In the genomic region with DNA sequence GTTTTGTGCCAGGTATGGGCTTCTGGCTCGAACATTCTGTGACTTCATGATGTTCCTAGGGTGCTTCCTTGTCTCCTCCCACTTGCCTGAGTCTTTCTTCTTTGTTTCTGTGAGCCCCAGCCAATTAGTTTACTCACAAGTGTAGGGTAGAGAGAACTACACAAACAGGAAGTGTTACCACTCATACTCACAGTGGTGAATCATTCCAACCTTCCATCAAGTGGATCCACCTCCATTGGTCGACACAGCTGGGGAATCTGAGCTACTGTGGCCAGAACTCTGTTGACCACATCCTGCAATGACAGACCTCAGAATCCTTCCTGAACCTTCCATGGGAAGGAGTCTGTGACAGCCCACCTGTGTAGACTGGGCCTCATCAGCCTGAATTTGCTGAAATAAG, we compare ENCODE assay signal across 8 cellular contexts.
DNase-seq lines count a peak whose midpoint lies in the region; ATAC-seq lines count a peak whose summit lies in the region.

No MANE protein-coding gene starts in this region.

- H3K36me3 Mint-ChIP-seq in activated naive CD8-positive, alpha-beta T cell treated with anti-CD3 and anti-CD28 coated beads, Interleukin-2, amount 10 ng/mL, durations not matched to agents 7 days and 5 days = no peaks in the 10 kb centered on the region

- no peaks in the 10 kb centered on the region for H3K9me3 Mint-ChIP-seq in activated naive CD8-positive, alpha-beta T cell treated with anti-CD3 and anti-CD28 coated beads, Interleukin-2, amount 10 ng/mL, durations not matched to agents 7 days and 5 days

- peak overlapping the region; percentile 30 for H3K4me3 Mint-ChIP-seq in activated naive CD8-positive, alpha-beta T cell treated with anti-CD3 and anti-CD28 coated beads, Interleukin-2, amount 10 ng/mL, durations not matched to agents 7 days and 5 days

- DNase-seq in activated CD4-positive, CD25-positive, alpha-beta regulatory T cell (lab: John Stamatoyannopoulos, UW) = no peak
- peak; percentile 99 for DNase-seq in HT1080 (ENCODE audit: low read depth)
- peak; percentile 31 for DNase-seq in activated naive CD8-positive, alpha-beta T cell treated with anti-CD3 and anti-CD28 coated beads, Interleukin-2, amount 10 ng/mL, durations not matched to agents 7 days and 5 days
- DNase-seq in pulmonary artery endothelial cell (ENCODE audit: low read depth, low spot score) = peak; percentile 13
- no peak for DNase-seq in NCI-H2081 treated with DMSO at 0.1 percent for 48 hours (lab: John Stamatoyannopoulos, UW)
- no peak for DNase-seq in NCI-H1930 (lab: John Stamatoyannopoulos, UW)

- peaks cover 13% of the 10 kb centered on the region for H3K4me1 Mint-ChIP-seq in activated naive CD8-positive, alpha-beta T cell treated with anti-CD3 and anti-CD28 coated beads, Interleukin-2, amount 10 ng/mL, durations not matched to agents 7 days and 5 days

- ATAC-seq in activated CD4-positive, CD25-positive, alpha-beta regulatory T cell treated with anti-CD3 and anti-CD28 coated beads, Interleukin-2, amount 50 U/mL, for 24 hours = peak; percentile 38 to 49
- ATAC-seq in activated naive CD8-positive, alpha-beta T cell treated with anti-CD3 and anti-CD28 coated beads, Interleukin-2, amount 10 ng/mL, durations not matched to agents 7 days and 5 days (ENCODE audit: low read depth) = peak; percentile 92
- ATAC-seq in GM21367 (IDR thresholded peaks at IDR 0.05; ENCODE audit: unreplicated experiment) = no peak

- POLR2A ChIA-PET in activated naive CD8-positive, alpha-beta T cell treated with anti-CD3 and anti-CD28 coated beads, Interleukin-2, amount 10 ng/mL, durations not matched to agents 7 days and 5 days (lab: Charles Lee) = no interaction called here

- peaks cover 4% of the 10 kb centered on the region for H3K27me3 Mint-ChIP-seq in activated naive CD8-positive, alpha-beta T cell treated with anti-CD3 and anti-CD28 coated beads, Interleukin-2, amount 10 ng/mL, durations not matched to agents 7 days and 5 days

- H3K27ac Mint-ChIP-seq in activated naive CD8-positive, alpha-beta T cell treated with anti-CD3 and anti-CD28 coated beads, Interleukin-2, amount 10 ng/mL, durations not matched to agents 7 days and 5 days = no peak overlapping the region

Comparison
In these comparisons a context has a peak if more than half of its experiments do, and no peak if none do; other contexts are left out.
1. DNase-seq: peak in HT1080 (single experiment), activated naive CD8-positive, alpha-beta T cell treated with anti-CD3 and anti-CD28 coated beads, Interleukin-2, amount 10 ng/mL, durations not matched to agents 7 days and 5 days (single experiment) and pulmonary artery endothelial cell (single experiment); none in activated CD4-positive, CD25-positive, alpha-beta regulatory T cell (0 of 4), NCI-H2081 treated with DMSO at 0.1 percent for 48 hours (single experiment) and NCI-H1930 (0 of 2).